8 cellular contexts compared by ENCODE assay signal in genomic region chr22:43385770-43386641, GRCh38. TPM values are rescaled to one million over a fixed set of nuclear protein-coding genes. Genes with fewer than 3 reads are reported as not detected.
DNase-seq lines count a peak whose midpoint lies in the region; ATAC-seq, FAIRE-seq and TF ChIP-seq lines count a peak whose summit lies in the region.

No MANE protein-coding gene starts in this region.

- intact Hi-C loops in left ventricle myocardium inferior (cut with micrococcal nuclease) = no loop called here

- H3K27ac ChIP-seq in 22Rv1 (no peak overlapping the region), left ventricle myocardium inferior (replicated peaks) (no peak overlapping the region)

- no peaks in the 10 kb centered on the region for H3K9me3 ChIP-seq in left ventricle myocardium inferior (replicated peaks)

- peaks cover 44% of the 10 kb centered on the region for H3K27me3 Mint-ChIP-seq in T-helper 2 cell treated with Interferon-gamma antibody and Interleukin-4, amounts not matched to agents 5 μg/mL and 100 μg/mL, for 36 hours (ENCODE audit: low read depth)

- H3K4me3 Mint-ChIP-seq in T-helper 2 cell treated with Interferon-gamma antibody and Interleukin-4, amounts not matched to agents 5 μg/mL and 100 μg/mL, for 36 hours = no peak overlapping the region

- H3K36me3 Mint-ChIP-seq in T-helper 2 cell treated with Interferon-gamma antibody and Interleukin-4, amounts not matched to agents 5 μg/mL and 100 μg/mL, for 36 hours (ENCODE audit: low read depth) = no peaks in the 10 kb centered on the region

- no peak overlapping the region for H3K27ac Mint-ChIP-seq in T-helper 2 cell treated with Interferon-gamma antibody and Interleukin-4, amounts not matched to agents 5 μg/mL and 100 μg/mL, for 36 hours

- ATAC-seq in HG02571 (IDR thresholded peaks at IDR 0.05; ENCODE audit: unreplicated experiment) = no peak

- H3K27me3 ChIP-seq in left ventricle myocardium inferior (ENCODE audit: low read depth) = peaks cover 67% of the 10 kb centered on the region

- TF ChIP-seq POLR2A in GM12892 (IDR thresholded peaks at IDR 0.05; ENCODE audit: low read depth, low read length) = no peak

- no peaks in the 10 kb centered on the region for H3K9me3 Mint-ChIP-seq in T-helper 2 cell treated with Interferon-gamma antibody and Interleukin-4, amounts not matched to agents 5 μg/mL and 100 μg/mL, for 36 hours

- H3K4me3 ChIP-seq in left ventricle myocardium inferior = no peak overlapping the region
- H3K4me3 ChIP-seq in retinal pigment epithelial cell (ENCODE audit: low read length) = no peak overlapping the region

- no peaks in the 10 kb centered on the region for H3K4me1 ChIP-seq in left ventricle myocardium inferior

- no peaks in the 10 kb centered on the region for H3K36me3 ChIP-seq in left ventricle myocardium inferior

- TF ChIP-seq CTCF in 22Rv1 (IDR thresholded peaks at IDR 0.05) (peak; percentile 95), left ventricle myocardium inferior (IDR thresholded peaks at IDR 0.05; ENCODE audit: borderline replicate concordance) (peak; percentile 93), retinal pigment epithelial cell (conservative IDR thresholded peaks at IDR 0.05; ENCODE audit: low read depth, low read length) (peak; percentile 93)

- FAIRE-seq in GM12892 (lab: Jason Lieb, UNC) = peak; percentile 92

- H3K4me1 Mint-ChIP-seq in T-helper 2 cell treated with Interferon-gamma antibody and Interleukin-4, amounts not matched to agents 5 μg/mL and 100 μg/mL, for 36 hours (ENCODE audit: low read depth) = peaks cover 12% of the 10 kb centered on the region

- peak; percentile 76 for DNase-seq in GM12892 (ENCODE audit: insufficient read length)
- DNase-seq in NCI-H1105 (lab: John Stamatoyannopoulos, UW) = peak; percentile 47
- peak; percentile 65 for DNase-seq in T-helper 2 cell treated with Interferon-gamma antibody and Interleukin-4, amounts not matched to agents 5 μg/mL and 100 μg/mL, for 36 hours (ENCODE audit: low spot score)
- peak; percentile 44 for DNase-seq in amniotic stem cell (lab: John Stamatoyannopoulos, UW)
- DNase-seq in left ventricle myocardium inferior = peak; percentile 73
- DNase-seq in retinal pigment epithelial cell (ENCODE audit: low read depth) = no peak

RNA-seq across cellular contexts. Expression of gene MPPED1, which starts 25.8 kb away (rescaled TPM):
- not detected for polyA plus RNA-seq in GM12892 (2012; ENCODE audit: missing spikeins)
- not detected for total RNA-seq in left ventricle myocardium inferior

RNA-seq across cellular contexts. Expression of gene SCUBE1, which starts 42.8 kb away (rescaled TPM):
- polyA plus RNA-seq in GM12892 (2012; ENCODE audit: missing spikeins) = not detected
- total RNA-seq in left ventricle myocardium inferior = 0.14 TPM
